ENCODE assay signal across 8 cellular contexts in the genomic region with DNA sequence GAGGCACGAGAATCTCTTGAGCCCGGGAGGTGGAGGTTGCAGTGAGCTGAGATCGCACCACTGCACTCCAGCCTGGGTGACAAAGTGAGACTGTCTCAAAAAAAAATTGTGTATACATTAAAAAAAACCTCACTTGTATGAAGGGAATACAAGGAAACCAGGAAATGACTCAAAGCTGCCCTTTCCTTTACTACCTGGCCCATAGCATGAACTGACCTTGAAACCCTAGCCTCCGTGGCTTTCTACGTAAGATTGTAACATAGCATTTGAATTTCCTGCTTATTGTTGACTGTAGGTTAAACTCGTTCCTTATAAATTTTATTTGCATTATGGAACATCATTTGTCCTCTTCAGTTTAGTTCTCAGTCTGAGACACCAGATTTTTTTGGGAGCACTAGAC. TPM values are rescaled to one million over a fixed set of nuclear protein-coding genes. Genes with fewer than 3 reads are reported as not detected.
DNase-seq lines count a peak whose midpoint lies in the region; TF ChIP-seq lines count a peak whose summit lies in the region.
"Had no signal": no experiment of that assay in that cellular context is flagged by ENCODE, and none has a peak within 500 bp of the region (broad histone marks: within the 10 kb centered on the region; RNA-seq: fewer than 3 reads in every experiment).

No MANE protein-coding gene starts in this region.

- H3K4me1 ChIP-seq in smooth muscle cell (ENCODE audit: low read depth) = peaks cover 8% of the 10 kb centered on the region

- peak overlapping the region; percentile 52 for H3K9ac ChIP-seq in smooth muscle cell (ENCODE audit: low read depth)

- no peaks in the 10 kb centered on the region for H3K27me3 ChIP-seq in smooth muscle cell (ENCODE audit: low read depth)

- H3K27ac ChIP-seq in epithelial cell of prostate (peak overlapping the region; percentile 100), smooth muscle cell (ENCODE audit: low read depth) (peak overlapping the region; percentile 75)

- no peaks in the 10 kb centered on the region for H3F3A ChIP-seq in smooth muscle cell (ENCODE audit: low read depth)

- H2AFZ ChIP-seq in smooth muscle cell (ENCODE audit: low read depth) = no peak overlapping the region

- CTCF ChIA-PET in GM10248 (lab: Yijun Ruan, JAX) = interaction anchor here (2.4 to 7.1 kb wide), 4 partner anchors 10 to 17 kb away, joined by 5 to 70 read pairs (median 24); partner anchors contain the start of gene DDX47

- WGBS in smooth muscle cell (ENCODE audit: low lambda C conversion rate) = 82% methylated on average over 6 of the region's 6 CpGs

- H3K4me3 ChIP-seq in GM12865 (ENCODE audit: low read depth, low read length) = no peak overlapping the region
- H3K4me3 ChIP-seq in smooth muscle cell = no peak overlapping the region

- TF ChIP-seq CTCF in GM12865 (IDR thresholded peaks at IDR 0.05; ENCODE audit: insufficient read depth, low read depth, low read length, missing control alignments) (no peak), smooth muscle cell (IDR thresholded peaks at IDR 0.05; ENCODE audit: borderline replicate concordance, insufficient read depth, poor library complexity, severe bottlenecking) (no peak), GM10248 (IDR thresholded peaks at IDR 0.05; ENCODE audit: control extremely low read depth, extremely low read depth, low read depth, missing control alignments) (no peak)

- H3K9me3 ChIP-seq in smooth muscle cell (replicated peaks; ENCODE audit: low read depth) = no peaks in the 10 kb centered on the region

- POLR2A ChIA-PET in GM10248 (lab: Yijun Ruan, JAX) = no interaction called here

- no peak overlapping the region for H3K4me2 ChIP-seq in smooth muscle cell

- no peaks in the 10 kb centered on the region for H4K20me1 ChIP-seq in smooth muscle cell (ENCODE audit: low read depth)

- DNase-seq in GM12865 (ENCODE audit: low read depth) (peak; percentile 54), RKO (ENCODE audit: low spot score) (peak; percentile 30), epithelial cell of prostate (ENCODE audit: low read depth, low spot score) (peak; percentile 95), smooth muscle cell (lab: John Stamatoyannopoulos, UW; ENCODE audit: unreplicated experiment) (no peak), GM10248 (ENCODE audit: extremely low spot score) (no peak), mesenteric fat pad (ENCODE audit: low spot score) (no peak)
- no peak for DNase-seq in stimulated activated CD4-positive, alpha-beta T cell treated with anti-CD3 and anti-CD28 coated beads, Interleukin-2, amount 100 ng/mL, for 48 hours
- DNase-seq: NCI-H1930 had no signal

- no peaks in the 10 kb centered on the region for H3K79me2 ChIP-seq in smooth muscle cell (ENCODE audit: low read depth)

- no peaks in the 10 kb centered on the region for H3K36me3 ChIP-seq in smooth muscle cell (ENCODE audit: low read depth)

RNA-seq across cellular contexts. Expression of gene DDX47, which starts 9.1 kb away (rescaled TPM):
- total RNA-seq in smooth muscle cell (82.8 and 95.6 TPM in 2 replicates), mesenteric fat pad (60.2 TPM)
- 61.8 and 63.3 TPM in 2 replicates for polyA plus RNA-seq in smooth muscle cell

RNA-seq across cellular contexts. Expression of gene APOLD1, which starts 18.6 kb away (rescaled TPM):
- total RNA-seq in smooth muscle cell (0.99 and 2.4 TPM in 2 replicates), mesenteric fat pad (165 TPM)
- polyA plus RNA-seq in smooth muscle cell = 0.77 and 1.8 TPM in 2 replicates

Comparison
In these comparisons a context has a peak if more than half of its experiments do, and no peak if none do; other contexts are left out.
1. DNase-seq: peak in GM12865 (single experiment), RKO (single experiment) and epithelial cell of prostate (single experiment); none in smooth muscle cell (single experiment), stimulated activated CD4-positive, alpha-beta T cell treated with anti-CD3 and anti-CD28 coated beads, Interleukin-2, amount 100 ng/mL, for 48 hours (0 of 2), GM10248 (single experiment) and mesenteric fat pad (single experiment).
2. RNA of gene APOLD1, which starts 18.6 kb away (total RNA-seq): 165 TPM in mesenteric fat pad (single experiment); 0.99 to 2.4 TPM in smooth muscle cell; every median in the first group is over 10 times any median in the second.